In genomic region chr15:55094152-55094551, GRCh38 we compare ENCODE assay signal across 29 cellular contexts.
"Had no signal": no experiment of that assay in that cellular context is flagged by ENCODE, and none has a peak within 500 bp of the region (broad histone marks: within the 10 kb centered on the region; RNA-seq: fewer than 3 reads in every experiment).

No MANE protein-coding gene starts in this region.

- DNase-seq: activated B cell treated with CpG ODN at 0.5 μM for 24 hours; activated CD4-positive, alpha-beta memory T cell treated with anti-CD3 and anti-CD28 coated beads for 36 hours; activated CD4-positive, alpha-beta T cell treated with anti-CD3 and anti-CD28 coated beads for 4 hours; activated CD4-positive, alpha-beta T cell treated with anti-CD3 and anti-CD28 coated beads, Interleukin-2, amount 10 ng/mL, durations not matched to agents 24 days and 14 days; activated CD4-positive, alpha-beta T cell treated with anti-CD3 and anti-CD28 coated beads, Interleukin-2, amount 50 U/mL, for 1 hour; activated CD4-positive, alpha-beta T cell treated with anti-CD3 and anti-CD28 coated beads, Interleukin-2, amount 50 U/mL, for 4 hours; activated CD4-positive, CD25-positive, alpha-beta regulatory T cell treated with anti-CD3 and anti-CD28 coated beads, Interleukin-2, amount 50 U/mL, for 72 hours; activated CD8-positive, alpha-beta memory T cell treated with anti-CD3 and anti-CD28 coated beads, Interleukin-2, amount 50 U/mL, for 4 hours; activated CD8-positive, alpha-beta T cell treated with anti-CD3 and anti-CD28 coated beads for 36 hours; activated effector memory CD4-positive, alpha-beta T cell treated with anti-CD3 and anti-CD28 coated beads, Interleukin-2, amount 50 U/mL, for 16 hours; activated gamma-delta T cell treated with Interleukin-2 at 50 U/mL for 16 hours; activated naive CD4-positive, alpha-beta T cell; activated naive CD4-positive, alpha-beta T cell treated with anti-CD3 and anti-CD28 coated beads for 36 hours; activated naive CD4-positive, alpha-beta T cell treated with anti-CD3 and anti-CD28 coated beads, Interleukin-2, amount 50 U/mL, for 16 hours; activated naive CD8-positive, alpha-beta T cell treated with anti-CD3 and anti-CD28 coated beads for 36 hours; activated T-cell treated with anti-CD3 and anti-CD28 coated beads, Interleukin-2, amount 50 U/mL, for 24 hours; activated T-cell treated with anti-CD3 and anti-CD28 coated beads, Interleukin-2, amount 50 U/mL, for 72 hours; adrenal gland; amniotic stem cell; aorta; body of pancreas; brain microvascular endothelial cell; central memory CD4-positive, alpha-beta T cell; cerebellar nuclear complex; T-helper 1 cell; T-helper 2 cell; T-helper 9 cell had no signal

- ATAC-seq: activated CD8-positive, alpha-beta T cell treated with anti-CD3 and anti-CD28 coated beads for 36 hours; activated naive CD4-positive, alpha-beta T cell treated with anti-CD3 and anti-CD28 coated beads, Interleukin-2, amount 50 U/mL, for 72 hours; activated T-cell treated with anti-CD3 and anti-CD28 coated beads, Interleukin-2, amount 50 U/mL, for 72 hours; activated T-helper 17 cell treated with anti-CD3 and anti-CD28 coated beads, Interleukin-2, amount 50 U/mL, for 72 hours; body of pancreas had no signal
